20 cellular contexts compared by ENCODE assay signal in the genomic region with DNA sequence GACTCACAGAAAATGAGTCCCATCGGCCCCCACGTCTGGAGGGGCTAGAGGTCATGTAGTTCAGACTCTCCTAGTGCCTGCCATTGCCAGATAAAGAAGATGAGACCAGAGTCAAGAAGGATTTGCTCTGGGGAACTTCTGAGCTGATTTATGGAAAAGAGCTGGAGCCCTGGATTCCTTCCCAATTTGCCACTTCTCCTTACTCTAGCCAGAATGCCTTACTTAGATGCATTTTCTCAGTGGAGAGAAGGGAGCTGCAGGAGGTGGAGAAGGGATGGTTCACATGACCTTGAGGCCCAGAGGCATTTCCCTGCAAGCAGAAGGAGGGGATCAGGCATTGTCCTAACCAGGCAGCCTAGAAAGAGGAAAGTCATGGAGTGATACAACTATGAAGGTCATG.
A peak's percentile ranks its signal among the peaks of the same experiment; 100 is the strongest.
DNase-seq lines count a peak whose midpoint lies in the region; ATAC-seq and TF ChIP-seq lines count a peak whose summit lies in the region.
"Had no signal": no experiment of that assay in that cellular context is flagged by ENCODE, and none has a peak within 500 bp of the region (broad histone marks: within the 10 kb centered on the region; RNA-seq: fewer than 3 reads in every experiment).

No MANE protein-coding gene starts in this region.

- peaks cover 23% of the 10 kb centered on the region for H3K27me3 Mint-ChIP-seq in nephron progenitor cell (ENCODE audit: low read depth, poor library complexity)

- DNase-seq in AG08395 (ENCODE audit: low spot score) (peak; percentile 22), GM04504 (ENCODE audit: low read depth) (peak; percentile 46), astrocyte of the hippocampus (ENCODE audit: low read depth, low spot score) (peak; percentile 27), nephron progenitor cell (no peak), NCI-H526 treated with DMSO at 0.1 percent for 48 hours (lab: John Stamatoyannopoulos, UW) (no peak), epidermal melanocyte (ENCODE audit: insufficient read length, low spot score) (no peak)
- DNase-seq: CD4-positive, alpha-beta T cell; GDM1; GM23248; H9; KBM-7; MG63; NCI-H1694; NCI-H2029 treated with DMSO at 0.1 percent for 48 hours; NCI-H446 treated with DMSO at 0.1 percent for 48 hours; NCI-H526; Peyer's patch; SHP77 treated with DMSO at 0.1 percent for 48 hours had no signal

- no peak for TF ChIP-seq CTCF in nephron progenitor cell (IDR thresholded peaks at IDR 0.05)

- H3K27ac Mint-ChIP-seq in nephron progenitor cell = peak overlapping the region; percentile 18
- H3K27ac Mint-ChIP-seq: CD4-positive, alpha-beta T cell; H9 had no signal

- no peak overlapping the region for H3K4me3 Mint-ChIP-seq in nephron progenitor cell
- H3K4me3 Mint-ChIP-seq: CD4-positive, alpha-beta T cell; H9 had no signal

- no peaks in the 10 kb centered on the region for H3K9me3 Mint-ChIP-seq in nephron progenitor cell
- H3K9me3 Mint-ChIP-seq: CD4-positive, alpha-beta T cell; H9 had no signal

- peaks cover 26% of the 10 kb centered on the region for H3K4me1 Mint-ChIP-seq in nephron progenitor cell

- ATAC-seq in GM21360 (IDR thresholded peaks at IDR 0.05; ENCODE audit: unreplicated experiment) (no peak), HG02852 (IDR thresholded peaks at IDR 0.05; ENCODE audit: unreplicated experiment) (no peak)

- H3K36me3 Mint-ChIP-seq in nephron progenitor cell (ENCODE audit: low read depth) = no peaks in the 10 kb centered on the region

Comparison
In these comparisons a context has a peak if more than half of its experiments do, and no peak if none do; other contexts are left out.
1. DNase-seq: peak in AG08395 (single experiment), GM04504 (single experiment) and astrocyte of the hippocampus (single experiment); none in nephron progenitor cell (single experiment), NCI-H526 treated with DMSO at 0.1 percent for 48 hours (single experiment) and epidermal melanocyte (single experiment).